In the genomic region with DNA sequence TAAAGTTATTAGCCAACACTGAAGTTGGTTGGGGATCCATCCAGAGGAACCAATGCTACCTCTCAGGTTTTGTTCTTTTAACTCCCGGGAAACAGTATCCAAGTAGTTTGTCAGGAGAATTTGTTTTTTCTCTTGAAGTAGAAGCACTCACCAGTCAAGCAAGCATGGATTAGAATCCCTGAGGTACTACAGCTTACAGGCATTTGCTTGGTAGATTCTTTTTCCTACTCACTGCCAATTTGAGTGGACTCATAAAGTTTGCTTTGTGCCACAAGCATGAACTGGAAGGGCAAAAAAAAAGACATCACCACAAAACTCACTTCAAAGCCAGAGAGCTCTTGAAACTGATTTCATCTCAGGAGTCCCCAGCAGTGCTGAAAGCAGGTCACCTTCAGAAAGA, we compare ENCODE assay signal across 18 cellular contexts.
A peak's percentile ranks its signal among the peaks of the same experiment; 100 is the strongest.
DNase-seq lines count a peak whose midpoint lies in the region; ATAC-seq and TF ChIP-seq lines count a peak whose summit lies in the region.
"Had no signal": no experiment of that assay in that cellular context is flagged by ENCODE, and none has a peak within 500 bp of the region (broad histone marks: within the 10 kb centered on the region; RNA-seq: fewer than 3 reads in every experiment).

No MANE protein-coding gene starts in this region.

- 37 to 39% methylated on average over 1 of the region's 1 CpG for WGBS in thyroid gland, 2 donors

- in situ Hi-C loops in brain microvascular endothelial cell (cut with HindIII; ENCODE audit: low pct_ligation_motif_present, low sequenced_read_pairs) = no loop called here

- peak in 1 of 2 donors; percentile 41 for TF ChIP-seq POLR2A in thyroid gland (IDR thresholded peaks at IDR 0.05)

- H3K4me3 ChIP-seq in thyroid gland (replicated peaks in 1 of 3) (no peak overlapping the region), brain microvascular endothelial cell (ENCODE audit: low read depth, low read length) (no peak overlapping the region)
- H3K4me3 ChIP-seq: BLaER1 treated with 17β-estradiol and CSF1 and Interleukin-3, amounts not matched to agents 10 nM and 100 nM; GM12878 had no signal

- TF ChIP-seq CTCF in thyroid gland (IDR thresholded peaks at IDR 0.05) (no peak), brain microvascular endothelial cell (IDR thresholded peaks at IDR 0.05; ENCODE audit: low read depth, low read length, missing control alignments) (no peak)

- H3K4me1 ChIP-seq in thyroid gland = peaks cover 29 to 44% of the 10 kb centered on the region in 2 donors
- H3K4me1 ChIP-seq: BLaER1 treated with 17β-estradiol and CSF1 and Interleukin-3, amounts not matched to agents 10 nM and 100 nM had no signal

- H3K9me3 ChIP-seq in thyroid gland = no peaks in the 10 kb centered on the region

- H3K27me3 ChIP-seq in thyroid gland (no peaks in the 10 kb centered on the region), brain microvascular endothelial cell (replicated peaks) (no peaks in the 10 kb centered on the region)
- H3K27me3 ChIP-seq: BLaER1 treated with 17β-estradiol and CSF1 and Interleukin-3, amounts not matched to agents 10 nM and 100 nM had no signal

- H3K27ac ChIP-seq in thyroid gland (peak overlapping the region; percentile 87 to 88 (median 87)), brain microvascular endothelial cell (no peak overlapping the region)
- H3K27ac ChIP-seq: 22Rv1; BLaER1 treated with 17β-estradiol and CSF1 and Interleukin-3, amounts not matched to agents 10 nM and 100 nM had no signal

- peak; percentile 62 for DNase-seq in DMS53 (lab: John Stamatoyannopoulos, UW)
- DNase-seq in NCI-H187 (lab: John Stamatoyannopoulos, UW) = peak; percentile 68 to 80
- DNase-seq in NCI-H510A (lab: John Stamatoyannopoulos, UW) = peak; percentile 3
- DNase-seq in thyroid gland = peak; percentile 40 to 43
- no peak for DNase-seq in brain microvascular endothelial cell
- no peak for DNase-seq in CD1c-positive myeloid dendritic cell (ENCODE audit: extremely low spot score)
- DNase-seq: CD4-positive, CD25-positive, alpha-beta regulatory T cell; CD8-positive, alpha-beta memory T cell; COR-L47; DMS 273 treated with DMSO at 0.1 percent for 48 hours; DND-41; EL; H9 had no signal

- H3K36me3 ChIP-seq in thyroid gland (no peaks in the 10 kb centered on the region), brain microvascular endothelial cell (replicated peaks) (no peaks in the 10 kb centered on the region)
- H3K36me3 ChIP-seq: BLaER1 treated with 17β-estradiol and CSF1 and Interleukin-3, amounts not matched to agents 10 nM and 100 nM had no signal

- intact Hi-C loops in thyroid gland (cut with DNase I) = loop anchor here (10.0 kb wide), 1 partner anchor 170 kb away; no protein-coding TSS in a partner anchor

- no peak for ATAC-seq in GM19467 (IDR thresholded peaks at IDR 0.05; ENCODE audit: unreplicated experiment)
- ATAC-seq: GM12878, HepG2 had no signal

Comparison
In these comparisons a context has a peak if more than half of its experiments do, and no peak if none do; other contexts are left out.
1. DNase-seq: peak in DMS53 (single experiment), NCI-H187 (2 of 2), NCI-H510A (single experiment) and thyroid gland (2 of 2); none in brain microvascular endothelial cell (single experiment) and CD1c-positive myeloid dendritic cell (single experiment).